26 cellular contexts compared by ENCODE assay signal in genomic region chr4:153027879-153028278, GRCh38.
"Had no signal": no experiment of that assay in that cellular context is flagged by ENCODE, and none has a peak within 500 bp of the region (broad histone marks: within the 10 kb centered on the region; RNA-seq: fewer than 3 reads in every experiment).

No MANE protein-coding gene starts in this region.

- DNase-seq: activated B cell treated with CpG ODN at 0.5 μM for 24 hours; activated CD4-positive, alpha-beta T cell treated with anti-CD3 and anti-CD28 coated beads for 48 hours; activated CD4-positive, alpha-beta T cell treated with anti-CD3 and anti-CD28 coated beads, Interleukin-2, amount 50 U/mL, for 4 hours; activated CD4-positive, CD25-positive, alpha-beta regulatory T cell treated with anti-CD3 and anti-CD28 coated beads, Interleukin-2, amount 50 U/mL, for 72 hours; activated CD8-positive, alpha-beta T cell treated with anti-CD3 and anti-CD28 coated beads for 36 hours; activated effector memory CD4-positive, alpha-beta T cell treated with anti-CD3 and anti-CD28 coated beads, Interleukin-2, amount 50 U/mL, for 16 hours; activated naive CD4-positive, alpha-beta T cell; activated naive CD4-positive, alpha-beta T cell treated with anti-CD3 and anti-CD28 coated beads, Interleukin-2, amount 50 U/mL, for 16 hours; activated naive CD8-positive, alpha-beta T cell treated with anti-CD3 and anti-CD28 coated beads for 36 hours; activated T-cell treated with anti-CD3 and anti-CD28 coated beads, Interleukin-2, amount 50 U/mL, for 1 hour; activated T-cell treated with anti-CD3 and anti-CD28 coated beads, Interleukin-2, amount 50 U/mL, for 72 hours; amygdala; KG1; NCI-H1092; NCI-H1436 treated with DMSO at 0.1 percent for 48 hours; NCI-H1694 treated with DMSO at 0.1 percent for 48 hours; NCI-H2029; NCI-H2171; NCI-H510A; NCI-H526; NCI-H748 treated with DMSO at 0.1 percent for 48 hours; NK-92 treated with Interleukin-12 subunit alpha and Interleukin-12 subunit beta, amount 100 ng/mL, for 24 hours; PC-3; Peyer's patch; RPMI8226; SJCRH30 had no signal
